Comparison of ENCODE assay signal across 1 cellular context in the genomic region with DNA sequence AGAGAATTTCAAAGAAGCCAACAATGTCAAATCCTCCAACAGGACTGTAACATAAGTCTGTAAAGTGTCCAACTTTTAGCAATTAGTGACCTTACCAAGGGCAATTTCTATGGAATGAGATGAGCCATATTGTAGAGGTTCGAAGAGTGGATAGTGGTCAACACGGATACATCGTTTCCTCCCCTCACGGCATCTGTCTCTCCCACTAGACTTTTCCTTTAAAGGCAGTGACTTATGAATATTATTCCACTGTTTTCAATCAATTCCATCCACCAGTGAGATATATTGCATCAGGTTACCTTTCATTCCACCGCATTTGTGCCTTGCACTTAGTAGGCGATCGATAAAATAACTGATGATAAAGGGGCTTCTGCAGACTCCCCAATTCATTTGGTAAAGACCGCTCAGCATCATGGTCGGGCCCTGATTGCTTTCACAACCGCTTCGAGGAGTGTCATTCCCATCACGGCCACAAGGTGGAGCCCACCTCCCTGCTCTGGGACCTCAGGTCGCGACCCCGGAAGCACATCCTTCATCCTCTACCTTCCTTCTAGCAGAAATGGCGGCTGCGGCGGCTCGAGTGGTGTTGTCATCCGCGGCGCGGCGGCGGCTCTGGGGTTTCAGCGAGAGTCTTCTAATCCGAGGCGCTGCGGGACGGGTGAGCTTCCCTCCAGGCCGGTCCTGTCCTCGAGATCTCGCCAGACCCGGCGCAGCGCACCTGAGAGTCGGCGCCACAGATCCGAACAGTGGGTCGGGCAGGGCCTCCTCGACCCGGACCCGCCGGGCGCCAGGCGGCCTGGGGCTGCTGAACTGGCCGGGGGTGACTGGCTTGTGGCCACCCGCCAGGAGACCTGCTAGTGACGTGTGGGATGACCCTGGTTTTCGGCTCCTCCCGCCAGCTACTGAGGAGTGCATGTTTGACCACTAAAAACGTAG.
TF ChIP-seq lines count a peak whose summit lies in the region.

A gene with protein sequence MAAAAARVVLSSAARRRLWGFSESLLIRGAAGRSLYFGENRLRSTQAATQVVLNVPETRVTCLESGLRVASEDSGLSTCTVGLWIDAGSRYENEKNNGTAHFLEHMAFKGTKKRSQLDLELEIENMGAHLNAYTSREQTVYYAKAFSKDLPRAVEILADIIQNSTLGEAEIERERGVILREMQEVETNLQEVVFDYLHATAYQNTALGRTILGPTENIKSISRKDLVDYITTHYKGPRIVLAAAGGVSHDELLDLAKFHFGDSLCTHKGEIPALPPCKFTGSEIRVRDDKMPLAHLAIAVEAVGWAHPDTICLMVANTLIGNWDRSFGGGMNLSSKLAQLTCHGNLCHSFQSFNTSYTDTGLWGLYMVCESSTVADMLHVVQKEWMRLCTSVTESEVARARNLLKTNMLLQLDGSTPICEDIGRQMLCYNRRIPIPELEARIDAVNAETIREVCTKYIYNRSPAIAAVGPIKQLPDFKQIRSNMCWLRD (plus strand): TSS at position 535 of the 936 bp plus-strand sequence. CDS start 25 bp downstream, at position 560.

TF ChIP-seq in HEK293, 187 proteins besides CTCF, POLR2A, EP300 and RAD21 (continued from another document and continues in another):
- TF ChIP-seq, protein P1, sequence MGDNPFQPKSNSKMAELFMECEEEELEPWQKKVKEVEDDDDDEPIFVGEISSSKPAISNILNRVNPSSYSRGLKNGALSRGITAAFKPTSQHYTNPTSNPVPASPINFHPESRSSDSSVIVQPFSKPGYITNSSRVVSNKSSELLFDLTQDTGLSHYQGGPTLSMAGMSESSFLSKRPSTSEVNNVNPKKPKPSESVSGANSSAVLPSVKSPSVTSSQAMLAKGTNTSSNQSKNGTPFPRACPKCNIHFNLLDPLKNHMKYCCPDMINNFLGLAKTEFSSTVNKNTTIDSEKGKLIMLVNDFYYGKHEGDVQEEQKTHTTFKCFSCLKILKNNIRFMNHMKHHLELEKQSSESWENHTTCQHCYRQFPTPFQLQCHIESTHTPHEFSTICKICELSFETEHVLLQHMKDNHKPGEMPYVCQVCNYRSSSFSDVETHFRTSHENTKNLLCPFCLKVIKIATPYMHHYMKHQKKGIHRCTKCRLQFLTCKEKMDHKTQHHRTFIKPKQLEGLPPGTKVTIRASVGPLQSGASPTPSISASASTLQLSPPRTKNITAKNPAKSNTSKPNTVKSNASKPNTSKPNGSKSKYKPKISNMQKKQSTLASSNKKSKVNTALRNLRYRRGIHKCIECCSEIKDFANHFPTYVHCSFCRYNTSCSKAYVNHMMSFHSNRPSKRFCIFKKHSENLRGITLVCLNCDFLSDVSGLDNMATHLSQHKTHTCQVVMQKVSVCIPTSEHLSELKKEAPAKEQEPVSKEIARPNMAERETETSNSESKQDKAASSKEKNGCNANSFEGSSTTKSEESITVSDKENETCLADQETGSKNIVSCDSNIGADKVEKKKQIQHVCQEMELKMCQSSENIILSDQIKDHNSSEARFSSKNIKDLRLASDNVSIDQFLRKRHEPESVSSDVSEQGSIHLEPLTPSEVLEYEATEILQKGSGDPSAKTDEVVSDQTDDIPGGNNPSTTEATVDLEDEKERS (tag by site-specific recombination; IDR thresholded peaks at IDR 0.05), result 0 out of 2 replicates have a peak, but pooled peaks have one; percentile 14
- TF ChIP-seq ZNF302 (tag by site-specific recombination; IDR thresholded peaks at IDR 0.05; ENCODE audit: low read depth) (no peak), ZNF19 (tag by site-specific recombination; IDR thresholded peaks at IDR 0.05; ENCODE audit: low read depth) (no peak), MZF1 (tag by site-specific recombination; IDR thresholded peaks at IDR 0.05; ENCODE audit: borderline replicate concordance) (peak; percentile 65; the same call in 1 of the 2 replicates), SP3 (tag by site-specific recombination; IDR thresholded peaks at IDR 0.05) (peak; percentile 54; the same call in 1 of the 2 replicates), YY2 (tag by site-specific recombination; IDR thresholded peaks at IDR 0.05) (peak; percentile 95), ZNF146 (tag by site-specific recombination; IDR thresholded peaks at IDR 0.05) (no peak), KLF10 (tag by site-specific recombination; IDR thresholded peaks at IDR 0.05) (no peak), KLF9 (tag by site-specific recombination; IDR thresholded peaks at IDR 0.05; ENCODE audit: low read depth) (peak; percentile 33; the same call in 1 of the 2 replicates), ZNF473 (tag by site-specific recombination; IDR thresholded peaks at IDR 0.05) (no peak), ZNF423 (tag by site-specific recombination; IDR thresholded peaks at IDR 0.05) (no peak), ZNF707 (tag by site-specific recombination; IDR thresholded peaks at IDR 0.05) (no peak), GFI1B (tag by site-specific recombination; IDR thresholded peaks at IDR 0.05) (no peak), ZNF391 (tag by site-specific recombination; IDR thresholded peaks at IDR 0.05; ENCODE audit: borderline replicate concordance, low read depth) (peak; percentile 82; the same call in 1 of the 2 replicates), ZNF768 (tag by site-specific recombination; IDR thresholded peaks at IDR 0.05) (no peak; the same call in 1 of the 2 replicates), SCRT1 (tag by site-specific recombination; IDR thresholded peaks at IDR 0.05; ENCODE audit: borderline replicate concordance) (no peak), HOXC10 (CRISPR knock-in tag; IDR thresholded peaks at IDR 0.05) (no peak), ZIC2 (tag by site-specific recombination; IDR thresholded peaks at IDR 0.05) (peak; percentile 60), ZNF510 (tag by site-specific recombination; IDR thresholded peaks at IDR 0.05; ENCODE audit: insufficient replicate concordance) (no peak), ZNF549 (tag by site-specific recombination; IDR thresholded peaks at IDR 0.05) (no peak), ZNF843 (tag by site-specific recombination; IDR thresholded peaks at IDR 0.05) (peak; percentile 45; the same call in 1 of the 2 replicates), ZNF175 (tag by site-specific recombination; IDR thresholded peaks at IDR 0.05) (no peak), RBAK (tag by site-specific recombination; IDR thresholded peaks at IDR 0.05) (no peak), ZNF514 (tag by site-specific recombination; IDR thresholded peaks at IDR 0.05) (no peak), ZNF112 (tag by site-specific recombination; IDR thresholded peaks at IDR 0.05) (no peak), ZNF658 (tag by site-specific recombination; IDR thresholded peaks at IDR 0.05) (no peak)
- TF ChIP-seq, protein P2, sequence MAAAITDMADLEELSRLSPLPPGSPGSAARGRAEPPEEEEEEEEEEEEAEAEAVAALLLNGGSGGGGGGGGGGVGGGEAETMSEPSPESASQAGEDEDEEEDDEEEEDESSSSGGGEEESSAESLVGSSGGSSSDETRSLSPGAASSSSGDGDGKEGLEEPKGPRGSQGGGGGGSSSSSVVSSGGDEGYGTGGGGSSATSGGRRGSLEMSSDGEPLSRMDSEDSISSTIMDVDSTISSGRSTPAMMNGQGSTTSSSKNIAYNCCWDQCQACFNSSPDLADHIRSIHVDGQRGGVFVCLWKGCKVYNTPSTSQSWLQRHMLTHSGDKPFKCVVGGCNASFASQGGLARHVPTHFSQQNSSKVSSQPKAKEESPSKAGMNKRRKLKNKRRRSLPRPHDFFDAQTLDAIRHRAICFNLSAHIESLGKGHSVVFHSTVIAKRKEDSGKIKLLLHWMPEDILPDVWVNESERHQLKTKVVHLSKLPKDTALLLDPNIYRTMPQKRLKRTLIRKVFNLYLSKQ (tag by site-specific recombination; IDR thresholded peaks at IDR 0.05; ENCODE audit: borderline replicate concordance), result no peak
- TF ChIP-seq, protein P3, sequence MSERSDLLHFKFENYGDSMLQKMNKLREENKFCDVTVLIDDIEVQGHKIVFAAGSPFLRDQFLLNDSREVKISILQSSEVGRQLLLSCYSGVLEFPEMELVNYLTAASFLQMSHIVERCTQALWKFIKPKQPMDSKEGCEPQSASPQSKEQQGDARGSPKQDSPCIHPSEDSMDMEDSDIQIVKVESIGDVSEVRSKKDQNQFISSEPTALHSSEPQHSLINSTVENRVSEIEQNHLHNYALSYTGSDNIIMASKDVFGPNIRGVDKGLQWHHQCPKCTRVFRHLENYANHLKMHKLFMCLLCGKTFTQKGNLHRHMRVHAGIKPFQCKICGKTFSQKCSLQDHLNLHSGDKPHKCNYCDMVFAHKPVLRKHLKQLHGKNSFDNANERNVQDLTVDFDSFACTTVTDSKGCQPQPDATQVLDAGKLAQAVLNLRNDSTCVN (tag by site-specific recombination; optimal IDR thresholded peaks at IDR 0.05), result peak; percentile 39
- TF ChIP-seq, protein P4, sequence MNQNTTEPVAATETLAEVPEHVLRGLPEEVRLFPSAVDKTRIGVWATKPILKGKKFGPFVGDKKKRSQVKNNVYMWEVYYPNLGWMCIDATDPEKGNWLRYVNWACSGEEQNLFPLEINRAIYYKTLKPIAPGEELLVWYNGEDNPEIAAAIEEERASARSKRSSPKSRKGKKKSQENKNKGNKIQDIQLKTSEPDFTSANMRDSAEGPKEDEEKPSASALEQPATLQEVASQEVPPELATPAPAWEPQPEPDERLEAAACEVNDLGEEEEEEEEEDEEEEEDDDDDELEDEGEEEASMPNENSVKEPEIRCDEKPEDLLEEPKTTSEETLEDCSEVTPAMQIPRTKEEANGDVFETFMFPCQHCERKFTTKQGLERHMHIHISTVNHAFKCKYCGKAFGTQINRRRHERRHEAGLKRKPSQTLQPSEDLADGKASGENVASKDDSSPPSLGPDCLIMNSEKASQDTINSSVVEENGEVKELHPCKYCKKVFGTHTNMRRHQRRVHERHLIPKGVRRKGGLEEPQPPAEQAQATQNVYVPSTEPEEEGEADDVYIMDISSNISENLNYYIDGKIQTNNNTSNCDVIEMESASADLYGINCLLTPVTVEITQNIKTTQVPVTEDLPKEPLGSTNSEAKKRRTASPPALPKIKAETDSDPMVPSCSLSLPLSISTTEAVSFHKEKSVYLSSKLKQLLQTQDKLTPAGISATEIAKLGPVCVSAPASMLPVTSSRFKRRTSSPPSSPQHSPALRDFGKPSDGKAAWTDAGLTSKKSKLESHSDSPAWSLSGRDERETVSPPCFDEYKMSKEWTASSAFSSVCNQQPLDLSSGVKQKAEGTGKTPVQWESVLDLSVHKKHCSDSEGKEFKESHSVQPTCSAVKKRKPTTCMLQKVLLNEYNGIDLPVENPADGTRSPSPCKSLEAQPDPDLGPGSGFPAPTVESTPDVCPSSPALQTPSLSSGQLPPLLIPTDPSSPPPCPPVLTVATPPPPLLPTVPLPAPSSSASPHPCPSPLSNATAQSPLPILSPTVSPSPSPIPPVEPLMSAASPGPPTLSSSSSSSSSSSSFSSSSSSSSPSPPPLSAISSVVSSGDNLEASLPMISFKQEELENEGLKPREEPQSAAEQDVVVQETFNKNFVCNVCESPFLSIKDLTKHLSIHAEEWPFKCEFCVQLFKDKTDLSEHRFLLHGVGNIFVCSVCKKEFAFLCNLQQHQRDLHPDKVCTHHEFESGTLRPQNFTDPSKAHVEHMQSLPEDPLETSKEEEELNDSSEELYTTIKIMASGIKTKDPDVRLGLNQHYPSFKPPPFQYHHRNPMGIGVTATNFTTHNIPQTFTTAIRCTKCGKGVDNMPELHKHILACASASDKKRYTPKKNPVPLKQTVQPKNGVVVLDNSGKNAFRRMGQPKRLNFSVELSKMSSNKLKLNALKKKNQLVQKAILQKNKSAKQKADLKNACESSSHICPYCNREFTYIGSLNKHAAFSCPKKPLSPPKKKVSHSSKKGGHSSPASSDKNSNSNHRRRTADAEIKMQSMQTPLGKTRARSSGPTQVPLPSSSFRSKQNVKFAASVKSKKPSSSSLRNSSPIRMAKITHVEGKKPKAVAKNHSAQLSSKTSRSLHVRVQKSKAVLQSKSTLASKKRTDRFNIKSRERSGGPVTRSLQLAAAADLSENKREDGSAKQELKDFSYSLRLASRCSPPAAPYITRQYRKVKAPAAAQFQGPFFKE (tag by site-specific recombination; IDR thresholded peaks at IDR 0.05; ENCODE audit: borderline replicate concordance), result no peak
- TF ChIP-seq, protein P5, sequence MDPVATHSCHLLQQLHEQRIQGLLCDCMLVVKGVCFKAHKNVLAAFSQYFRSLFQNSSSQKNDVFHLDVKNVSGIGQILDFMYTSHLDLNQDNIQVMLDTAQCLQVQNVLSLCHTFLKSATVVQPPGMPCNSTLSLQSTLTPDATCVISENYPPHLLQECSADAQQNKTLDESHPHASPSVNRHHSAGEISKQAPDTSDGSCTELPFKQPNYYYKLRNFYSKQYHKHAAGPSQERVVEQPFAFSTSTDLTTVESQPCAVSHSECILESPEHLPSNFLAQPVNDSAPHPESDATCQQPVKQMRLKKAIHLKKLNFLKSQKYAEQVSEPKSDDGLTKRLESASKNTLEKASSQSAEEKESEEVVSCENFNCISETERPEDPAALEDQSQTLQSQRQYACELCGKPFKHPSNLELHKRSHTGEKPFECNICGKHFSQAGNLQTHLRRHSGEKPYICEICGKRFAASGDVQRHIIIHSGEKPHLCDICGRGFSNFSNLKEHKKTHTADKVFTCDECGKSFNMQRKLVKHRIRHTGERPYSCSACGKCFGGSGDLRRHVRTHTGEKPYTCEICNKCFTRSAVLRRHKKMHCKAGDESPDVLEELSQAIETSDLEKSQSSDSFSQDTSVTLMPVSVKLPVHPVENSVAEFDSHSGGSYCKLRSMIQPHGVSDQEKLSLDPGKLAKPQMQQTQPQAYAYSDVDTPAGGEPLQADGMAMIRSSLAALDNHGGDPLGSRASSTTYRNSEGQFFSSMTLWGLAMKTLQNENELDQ (tag by site-specific recombination; IDR thresholded peaks at IDR 0.05; ENCODE audit: low read depth), result no peak
- TF ChIP-seq, protein P6, sequence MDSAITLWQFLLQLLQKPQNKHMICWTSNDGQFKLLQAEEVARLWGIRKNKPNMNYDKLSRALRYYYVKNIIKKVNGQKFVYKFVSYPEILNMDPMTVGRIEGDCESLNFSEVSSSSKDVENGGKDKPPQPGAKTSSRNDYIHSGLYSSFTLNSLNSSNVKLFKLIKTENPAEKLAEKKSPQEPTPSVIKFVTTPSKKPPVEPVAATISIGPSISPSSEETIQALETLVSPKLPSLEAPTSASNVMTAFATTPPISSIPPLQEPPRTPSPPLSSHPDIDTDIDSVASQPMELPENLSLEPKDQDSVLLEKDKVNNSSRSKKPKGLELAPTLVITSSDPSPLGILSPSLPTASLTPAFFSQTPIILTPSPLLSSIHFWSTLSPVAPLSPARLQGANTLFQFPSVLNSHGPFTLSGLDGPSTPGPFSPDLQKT (IDR thresholded peaks at IDR 0.05; ENCODE audit: borderline replicate concordance, low read depth, low read length), result no peak
- TF ChIP-seq, protein P7, sequence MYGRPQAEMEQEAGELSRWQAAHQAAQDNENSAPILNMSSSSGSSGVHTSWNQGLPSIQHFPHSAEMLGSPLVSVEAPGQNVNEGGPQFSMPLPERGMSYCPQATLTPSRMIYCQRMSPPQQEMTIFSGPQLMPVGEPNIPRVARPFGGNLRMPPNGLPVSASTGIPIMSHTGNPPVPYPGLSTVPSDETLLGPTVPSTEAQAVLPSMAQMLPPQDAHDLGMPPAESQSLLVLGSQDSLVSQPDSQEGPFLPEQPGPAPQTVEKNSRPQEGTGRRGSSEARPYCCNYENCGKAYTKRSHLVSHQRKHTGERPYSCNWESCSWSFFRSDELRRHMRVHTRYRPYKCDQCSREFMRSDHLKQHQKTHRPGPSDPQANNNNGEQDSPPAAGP (tag by site-specific recombination; IDR thresholded peaks at IDR 0.05), result peak; percentile 79
- TF ChIP-seq, protein P8, sequence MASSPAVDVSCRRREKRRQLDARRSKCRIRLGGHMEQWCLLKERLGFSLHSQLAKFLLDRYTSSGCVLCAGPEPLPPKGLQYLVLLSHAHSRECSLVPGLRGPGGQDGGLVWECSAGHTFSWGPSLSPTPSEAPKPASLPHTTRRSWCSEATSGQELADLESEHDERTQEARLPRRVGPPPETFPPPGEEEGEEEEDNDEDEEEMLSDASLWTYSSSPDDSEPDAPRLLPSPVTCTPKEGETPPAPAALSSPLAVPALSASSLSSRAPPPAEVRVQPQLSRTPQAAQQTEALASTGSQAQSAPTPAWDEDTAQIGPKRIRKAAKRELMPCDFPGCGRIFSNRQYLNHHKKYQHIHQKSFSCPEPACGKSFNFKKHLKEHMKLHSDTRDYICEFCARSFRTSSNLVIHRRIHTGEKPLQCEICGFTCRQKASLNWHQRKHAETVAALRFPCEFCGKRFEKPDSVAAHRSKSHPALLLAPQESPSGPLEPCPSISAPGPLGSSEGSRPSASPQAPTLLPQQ (tag by site-specific recombination; IDR thresholded peaks at IDR 0.05), result peak; percentile 76
